ENCODE assay signal across 10 cellular contexts in the genomic region with DNA sequence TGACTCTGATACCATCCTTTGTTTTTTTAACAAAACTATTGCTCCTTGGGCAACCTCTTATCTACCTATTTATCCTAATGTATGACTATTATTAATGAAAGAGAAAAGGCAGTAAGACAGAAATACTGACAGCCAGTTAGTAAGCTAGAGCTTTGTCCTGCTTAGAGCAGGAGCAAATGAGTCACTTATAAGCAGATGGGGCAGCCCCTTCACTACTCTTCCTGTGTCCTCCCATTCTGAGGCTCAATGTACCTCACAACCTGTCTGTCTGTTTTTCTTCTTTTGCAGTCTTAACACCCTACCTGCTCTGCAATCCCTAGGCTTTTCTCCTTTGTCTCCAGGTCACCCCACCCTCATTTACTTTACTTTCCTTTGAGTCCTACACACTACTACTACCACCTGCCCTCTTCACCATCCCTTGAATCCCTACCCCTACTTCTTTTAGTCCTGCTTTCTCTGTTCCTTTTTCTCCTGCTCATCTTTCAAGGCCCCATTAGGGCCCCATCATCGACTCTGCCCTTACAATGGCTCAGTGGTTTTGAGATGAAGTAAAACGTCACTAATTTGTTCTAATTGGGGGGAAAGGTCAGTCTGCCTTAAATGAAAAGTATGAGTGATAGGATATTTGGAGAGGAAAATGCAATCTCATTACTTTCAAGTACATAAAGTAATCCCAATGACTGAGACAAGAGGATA.
DNase-seq lines count a peak whose midpoint lies in the region; ATAC-seq lines count a peak whose summit lies in the region.
"Had no signal": no experiment of that assay in that cellular context is flagged by ENCODE, and none has a peak within 500 bp of the region (broad histone marks: within the 10 kb centered on the region; RNA-seq: fewer than 3 reads in every experiment).

No MANE protein-coding gene starts in this region.

- no peak overlapping the region for H3K27ac Mint-ChIP-seq in CD4-positive, alpha-beta memory T cell

- H3K4me3 ChIP-seq in CD4-positive, alpha-beta memory T cell (ENCODE audit: low read length in 2 of 2), result no peak overlapping the region

- H3K4me1 Mint-ChIP-seq in CD4-positive, alpha-beta memory T cell, result no peaks in the 10 kb centered on the region

- ATAC-seq in GM18511 (IDR thresholded peaks at IDR 0.05; ENCODE audit: unreplicated experiment), result peak; percentile 88
- ATAC-seq in GM19467 (IDR thresholded peaks at IDR 0.05; ENCODE audit: unreplicated experiment), result peak; percentile 78
- ATAC-seq in HG02884 (IDR thresholded peaks at IDR 0.05; ENCODE audit: unreplicated experiment), result peak; percentile 72
- peak; percentile 79 for ATAC-seq in HG03521 (IDR thresholded peaks at IDR 0.05; ENCODE audit: unreplicated experiment)

- no peaks in the 10 kb centered on the region for H3K4me1 ChIP-seq in CD4-positive, alpha-beta memory T cell (ENCODE audit: insufficient read depth, low read length)

- H3K9me3 ChIP-seq in CD4-positive, alpha-beta memory T cell (ENCODE audit: control insufficient read depth in 1 of 2, low read length in 2 of 2), result no peaks in the 10 kb centered on the region

- POLR2A ChIA-PET in CD4-positive, alpha-beta memory T cell (lab: Charles Lee; ENCODE audit: partially characterized antibody), result no interaction called here

- peaks cover 0 to 5% (median 0%) of the 10 kb centered on the region in 8 donors for H3K9me3 Mint-ChIP-seq in CD4-positive, alpha-beta memory T cell

- H3K27ac ChIP-seq in CD4-positive, alpha-beta memory T cell (ENCODE audit: low read depth, low read length), result no peak overlapping the region

- intact Hi-C loops in CD4-positive, alpha-beta memory T cell (cut with micrococcal nuclease), result no loop called here

- H3K36me3 Mint-ChIP-seq in CD4-positive, alpha-beta memory T cell, result no peaks in the 10 kb centered on the region

- no peaks in the 10 kb centered on the region for H3K27me3 Mint-ChIP-seq in CD4-positive, alpha-beta memory T cell

- H3K27me3 ChIP-seq in CD4-positive, alpha-beta memory T cell (ENCODE audit: insufficient read depth, low read length), result no peaks in the 10 kb centered on the region

- no peak overlapping the region for H3K4me3 Mint-ChIP-seq in CD4-positive, alpha-beta memory T cell

- CTCF ChIA-PET in CD4-positive, alpha-beta memory T cell (lab: Charles Lee; ENCODE audit: partially characterized antibody), result no interaction called here

- no peak for DNase-seq in activated CD4-positive, alpha-beta T cell treated with anti-CD3 and anti-CD28 coated beads, Interleukin-2, amount 50 U/mL, for 1 hour
- no peak for DNase-seq in CD4-positive, alpha-beta memory T cell
- DNase-seq in COR-L47 (lab: John Stamatoyannopoulos, UW) (no peak), NCI-H345 treated with DMSO at 0.1 percent for 48 hours (lab: John Stamatoyannopoulos, UW; ENCODE audit: unreplicated experiment) (no peak)
- DNase-seq: C1 segment of cervical spinal cord, T1000 had no signal

- H3K36me3 ChIP-seq in CD4-positive, alpha-beta memory T cell (ENCODE audit: insufficient read depth, low read length), result no peaks in the 10 kb centered on the region
